In genomic region chr1:47759581-47760247, GRCh38 we compare ENCODE assay signal across 16 cellular contexts.
DNase-seq lines count a peak whose midpoint lies in the region; ATAC-seq and TF ChIP-seq lines count a peak whose summit lies in the region.
"Had no signal": no experiment of that assay in that cellular context is flagged by ENCODE, and none has a peak within 500 bp of the region (broad histone marks: within the 10 kb centered on the region; RNA-seq: fewer than 3 reads in every experiment).

No MANE protein-coding gene starts in this region.

- TF ChIP-seq CTCF in chondrocyte (IDR thresholded peaks at IDR 0.05) (no peak), nephron (IDR thresholded peaks at IDR 0.05; ENCODE audit: unreplicated experiment in 3 of 3) (no peak), glutamatergic neuron (IDR thresholded peaks at IDR 0.05; ENCODE audit: partially characterized antibody, unreplicated experiment) (no peak), GM10248 (IDR thresholded peaks at IDR 0.05; ENCODE audit: control extremely low read depth, extremely low read depth, low read depth, missing control alignments) (no peak)

- POLR2A ChIA-PET in GM10248 (lab: Yijun Ruan, JAX) = no interaction called here

- H3K4me3 Mint-ChIP-seq in chondrocyte (ENCODE audit: unreplicated experiment) = no peak overlapping the region
- H3K4me3 Mint-ChIP-seq in nephron = peak overlapping the region in 1 of 3 experiments; percentile 0
- no peak overlapping the region for H3K4me3 Mint-ChIP-seq in glutamatergic neuron (ENCODE audit: unreplicated experiment)

- no peaks in the 10 kb centered on the region for H3K36me3 Mint-ChIP-seq in chondrocyte (ENCODE audit: low read depth)
- H3K36me3 Mint-ChIP-seq in nephron (ENCODE audit: low read depth) = peaks cover 3% of the 10 kb centered on the region
- H3K36me3 Mint-ChIP-seq in glutamatergic neuron (ENCODE audit: unreplicated experiment) = no peaks in the 10 kb centered on the region

- H3K27me3 Mint-ChIP-seq in chondrocyte (ENCODE audit: low read depth) (peaks cover 16% of the 10 kb centered on the region), nephron (ENCODE audit: low read depth) (peaks cover 23% of the 10 kb centered on the region), glutamatergic neuron (ENCODE audit: unreplicated experiment) (peaks cover 4% of the 10 kb centered on the region)

- peaks cover 17% of the 10 kb centered on the region for H3K4me1 Mint-ChIP-seq in chondrocyte (ENCODE audit: low read depth)
- H3K4me1 Mint-ChIP-seq in nephron = peaks cover 38% of the 10 kb centered on the region
- H3K4me1 Mint-ChIP-seq in glutamatergic neuron (ENCODE audit: low read depth, unreplicated experiment) = no peaks in the 10 kb centered on the region

- ATAC-seq in GM21447 (IDR thresholded peaks at IDR 0.05; ENCODE audit: unreplicated experiment) (no peak), HG03025 (IDR thresholded peaks at IDR 0.05; ENCODE audit: low FRiP score, unreplicated experiment) (no peak)
- ATAC-seq: GM12878, HepG2 had no signal

- H3K27ac Mint-ChIP-seq in chondrocyte (ENCODE audit: unreplicated experiment) (no peak overlapping the region), nephron (peak overlapping the region; percentile 20 to 83 (median 69)), glutamatergic neuron (ENCODE audit: unreplicated experiment) (no peak overlapping the region)

- peak; percentile 50 for DNase-seq in Ammon's horn (ENCODE audit: low spot score)
- peak; percentile 47 for DNase-seq in HuH-7 (ENCODE audit: low spot score)
- peak; percentile 28 for DNase-seq in chondrocyte (ENCODE audit: low spot score)
- DNase-seq in glutamatergic neuron = no peak
- DNase-seq in GM10248 (ENCODE audit: extremely low spot score) = no peak
- DNase-seq: GM23248, Karpas-422, NCI-H187 treated with DMSO at 0.1 percent for 48 hours, NCI-H2171 treated with DMSO at 0.1 percent for 48 hours, NCI-H510A, SHP77 treated with DMSO at 0.1 percent for 48 hours had no signal

- H3K9me3 Mint-ChIP-seq in chondrocyte (ENCODE audit: low read depth) (no peaks in the 10 kb centered on the region), nephron (no peaks in the 10 kb centered on the region), glutamatergic neuron (ENCODE audit: unreplicated experiment) (no peaks in the 10 kb centered on the region)

- CTCF ChIA-PET in GM10248 (lab: Yijun Ruan, JAX) = interaction anchor here (0.8 to 8.2 kb wide), 4 partner anchors 20 to 325 kb away, joined by 3 to 51 read pairs (median 8); partner anchors contain the start of gene FOXD2

Comparison
In these comparisons a context has a peak if more than half of its experiments do, and no peak if none do; other contexts are left out.
1. DNase-seq: peak in Ammon's horn (single experiment), HuH-7 (single experiment) and chondrocyte (single experiment); none in glutamatergic neuron (single experiment) and GM10248 (single experiment).
2. H3K27ac Mint-ChIP-seq: peak in nephron (3 of 3); none in chondrocyte (single experiment) and glutamatergic neuron (single experiment).